1 cellular context compared by ENCODE assay signal in the genomic region with DNA sequence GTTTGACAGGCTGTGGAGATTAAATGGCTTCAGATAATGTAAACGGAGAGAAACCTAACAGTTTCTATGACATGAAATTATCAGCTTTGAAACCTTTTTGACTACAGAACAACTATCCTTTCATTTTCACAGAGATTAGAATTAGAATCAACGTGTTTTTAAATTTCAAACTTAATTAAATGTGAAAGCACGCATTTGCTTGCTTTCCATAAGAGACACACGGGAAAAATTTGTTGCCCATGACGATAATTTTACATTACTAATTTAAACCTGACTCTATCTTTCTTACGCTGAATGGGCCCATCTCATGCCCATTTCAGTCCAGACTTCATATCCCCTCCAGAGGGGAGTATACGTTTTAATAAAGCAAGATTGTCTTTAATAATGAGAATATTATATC.
A peak's percentile ranks its signal among the peaks of the same experiment; 100 is the strongest.
TF ChIP-seq lines count a peak whose summit lies in the region.

No MANE protein-coding gene starts in this region.

TF ChIP-seq in K562, 482 proteins besides CTCF, POLR2A, EP300 and RAD21 (continued from another document):
- TF ChIP-seq, protein P1, sequence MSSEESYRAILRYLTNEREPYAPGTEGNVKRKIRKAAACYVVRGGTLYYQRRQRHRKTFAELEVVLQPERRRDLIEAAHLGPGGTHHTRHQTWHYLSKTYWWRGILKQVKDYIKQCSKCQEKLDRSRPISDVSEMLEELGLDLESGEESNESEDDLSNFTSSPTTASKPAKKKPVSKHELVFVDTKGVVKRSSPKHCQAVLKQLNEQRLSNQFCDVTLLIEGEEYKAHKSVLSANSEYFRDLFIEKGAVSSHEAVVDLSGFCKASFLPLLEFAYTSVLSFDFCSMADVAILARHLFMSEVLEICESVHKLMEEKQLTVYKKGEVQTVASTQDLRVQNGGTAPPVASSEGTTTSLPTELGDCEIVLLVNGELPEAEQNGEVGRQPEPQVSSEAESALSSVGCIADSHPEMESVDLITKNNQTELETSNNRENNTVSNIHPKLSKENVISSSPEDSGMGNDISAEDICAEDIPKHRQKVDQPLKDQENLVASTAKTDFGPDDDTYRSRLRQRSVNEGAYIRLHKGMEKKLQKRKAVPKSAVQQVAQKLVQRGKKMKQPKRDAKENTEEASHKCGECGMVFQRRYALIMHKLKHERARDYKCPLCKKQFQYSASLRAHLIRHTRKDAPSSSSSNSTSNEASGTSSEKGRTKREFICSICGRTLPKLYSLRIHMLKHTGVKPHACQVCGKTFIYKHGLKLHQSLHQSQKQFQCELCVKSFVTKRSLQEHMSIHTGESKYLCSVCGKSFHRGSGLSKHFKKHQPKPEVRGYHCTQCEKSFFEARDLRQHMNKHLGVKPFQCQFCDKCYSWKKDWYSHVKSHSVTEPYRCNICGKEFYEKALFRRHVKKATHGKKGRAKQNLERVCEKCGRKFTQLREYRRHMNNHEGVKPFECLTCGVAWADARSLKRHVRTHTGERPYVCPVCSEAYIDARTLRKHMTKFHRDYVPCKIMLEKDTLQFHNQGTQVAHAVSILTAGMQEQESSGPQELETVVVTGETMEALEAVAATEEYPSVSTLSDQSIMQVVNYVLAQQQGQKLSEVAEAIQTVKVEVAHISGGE (CRISPR knock-in tag; IDR thresholded peaks at IDR 0.05), result peak in 1 of 3 experiments; percentile 25; a peak in 1 of 6 replicates
- TF ChIP-seq ZFP30 (CRISPR knock-in tag; IDR thresholded peaks at IDR 0.05; ENCODE audit: borderline replicate concordance) (no peak), FOXJ3 (CRISPR knock-in tag; IDR thresholded peaks at IDR 0.05) (no peak), ZNF561 (CRISPR knock-in tag; conservative IDR thresholded peaks at IDR 0.05) (no peak), SREBF2 (CRISPR knock-in tag; IDR thresholded peaks at IDR 0.05) (no peak), SP1 (CRISPR knock-in tag; IDR thresholded peaks at IDR 0.05) (no peak)
